12 cellular contexts compared by ENCODE assay signal in genomic region chr2:217402622-217403383, GRCh38.
DNase-seq lines count a peak whose midpoint lies in the region; ATAC-seq, FAIRE-seq and TF ChIP-seq lines count a peak whose summit lies in the region.
"Had no signal": no experiment of that assay in that cellular context is flagged by ENCODE, and none has a peak within 500 bp of the region (broad histone marks: within the 10 kb centered on the region; RNA-seq: fewer than 3 reads in every experiment).

No MANE protein-coding gene starts in this region.

- H3K9ac ChIP-seq in K562 (ENCODE audit: insufficient read depth in 1 of 2, low read depth in 2 of 2, low read length in 2 of 2): no peak overlapping the region
- H3K9ac ChIP-seq in mesenchymal stem cell (ENCODE audit: low read length): peak overlapping the region; percentile 31

- H3K4me1 ChIP-seq in heart right ventricle (peaks cover 0 to 31% (median 13%) of the 10 kb centered on the region in 9 donors), K562 (replicated peaks in 1 of 2; ENCODE audit: control insufficient read depth in 2 of 2, insufficient read depth in 2 of 2, low read length in 2 of 2) (no peaks in the 10 kb centered on the region), mesenchymal stem cell (ENCODE audit: control insufficient read depth, insufficient read depth, low read depth, low read length) (peaks cover 2% of the 10 kb centered on the region), aorta (ENCODE audit: control insufficient read depth in 1 of 2, insufficient read depth in 2 of 2, low read length in 2 of 2) (peaks cover 0 to 10% of the 10 kb centered on the region in 2 donors), GM23338 (ENCODE audit: insufficient read depth) (peaks cover 16% of the 10 kb centered on the region)

- TF ChIP-seq EP300 in K562 (IDR thresholded peaks at IDR 0.05; ENCODE audit: low read length): no peak

- H3F3A ChIP-seq in GM23338 (replicated peaks; ENCODE audit: low read depth): no peaks in the 10 kb centered on the region

- H2AFZ ChIP-seq in K562 (ENCODE audit: low read depth, low read length) (no peak overlapping the region), mesenchymal stem cell (ENCODE audit: low read depth, low read length) (no peak overlapping the region), GM23338 (no peak overlapping the region)

- peak in 1 of 2 donors; percentile 13 for DNase-seq in heart right ventricle
- DNase-seq in cardiac septum (ENCODE audit: low spot score): no peak
- peak in 2 of 4 experiments; percentile 6 to 11 for DNase-seq in K562 (ENCODE audit: extremely low read depth in 1 of 4, low spot score in 3 of 4)
- no peak for DNase-seq in mesenchymal stem cell
- DNase-seq in aorta: peak; percentile 53 to 83
- DNase-seq in activated T-cell treated with anti-CD3 and anti-CD28 coated beads, Interleukin-2, amount 50 U/mL, for 72 hours: no peak
- no peak for DNase-seq in GM23338 (ENCODE audit: low spot score)
- DNase-seq: activated CD8-positive, alpha-beta T cell treated with anti-CD3 and anti-CD28 coated beads for 36 hours; glutamatergic neuron; natural killer cell had no signal

- POLR2A ChIA-PET in K562 (lab: Yijun Ruan, JAX): no interaction called here

- no peak overlapping the region for H2BK5ac ChIP-seq in mesenchymal stem cell (ENCODE audit: low read depth, low read length, poor library complexity, severe bottlenecking)

- H3K27me3 ChIP-seq in heart right ventricle (no peaks in the 10 kb centered on the region), K562 (ENCODE audit: control insufficient read depth in 2 of 2, insufficient read depth in 2 of 2, low read length in 2 of 2) (no peaks in the 10 kb centered on the region), mesenchymal stem cell (ENCODE audit: control insufficient read depth in 1 of 2, insufficient read depth in 1 of 2, low read length in 2 of 2) (no peaks in the 10 kb centered on the region), aorta (ENCODE audit: control insufficient read depth in 1 of 2, insufficient read depth in 2 of 2, low read length in 1 of 2) (no peaks in the 10 kb centered on the region), GM23338 (ENCODE audit: insufficient read depth) (no peaks in the 10 kb centered on the region)
- H3K27me3 ChIP-seq: SJSA1 had no signal

- H3K14ac ChIP-seq in mesenchymal stem cell (ENCODE audit: low read length in 2 of 2): no peak overlapping the region

- no peak for FAIRE-seq in K562 (lab: Jason Lieb, UNC)

- no peaks in the 10 kb centered on the region for H3K79me2 ChIP-seq in K562 (ENCODE audit: control insufficient read depth, insufficient read depth, low read length)
- H3K79me2 ChIP-seq in GM23338 (replicated peaks; ENCODE audit: insufficient read depth): no peaks in the 10 kb centered on the region

- H3K9me2 ChIP-seq in GM23338 (ENCODE audit: insufficient read depth): 0 out of 2 replicates have a peak, but pooled peaks cover 1% of the 10 kb centered on the region

- H2BK12ac ChIP-seq in mesenchymal stem cell (ENCODE audit: low read length in 2 of 2): no peak overlapping the region

- no peaks in the 10 kb centered on the region for H4K20me1 ChIP-seq in K562 (replicated peaks; ENCODE audit: control insufficient read depth, insufficient read depth, low read length)
- H4K20me1 ChIP-seq in GM23338 (replicated peaks; ENCODE audit: insufficient read depth): no peaks in the 10 kb centered on the region

- intact Hi-C loops in heart right ventricle (cut with DNase I): no loop called here
- intact Hi-C loops in cardiac septum (cut with DNase I): no loop called here
- intact Hi-C loops in K562 (cut with micrococcal nuclease): no loop called here
- intact Hi-C loops in aorta (cut with DNase I): no loop called here

- no peak overlapping the region for H3K27ac Mint-ChIP-seq in activated T-cell treated with anti-CD3 and anti-CD28 coated beads, Interleukin-2, amount 50 U/mL, for 72 hours
- no peak overlapping the region for H3K27ac Mint-ChIP-seq in GM23338
- H3K27ac Mint-ChIP-seq: activated CD8-positive, alpha-beta T cell treated with anti-CD3 and anti-CD28 coated beads for 36 hours; natural killer cell had no signal

- H3K9me3 Mint-ChIP-seq in activated T-cell treated with anti-CD3 and anti-CD28 coated beads, Interleukin-2, amount 50 U/mL, for 72 hours: peaks cover 3 to 4% of the 10 kb centered on the region in 2 donors
- H3K9me3 Mint-ChIP-seq in GM23338: no peaks in the 10 kb centered on the region; the same call in 2 of the 3 replicates
- H3K9me3 Mint-ChIP-seq: activated CD8-positive, alpha-beta T cell treated with anti-CD3 and anti-CD28 coated beads for 36 hours; natural killer cell had no signal

- no peak for TF ChIP-seq POLR2A in K562 (conservative IDR thresholded peaks at IDR 0.05)

- H3K4me3 ChIP-seq in heart right ventricle (no peak overlapping the region), K562 (no peak overlapping the region), mesenchymal stem cell (ENCODE audit: insufficient read depth in 1 of 2, low read depth in 1 of 2, low read length in 2 of 2) (no peak overlapping the region), aorta (ENCODE audit: low read length in 2 of 2) (no peak overlapping the region), GM23338 (no peak overlapping the region)
- H3K4me3 ChIP-seq: SJSA1 had no signal

- TF ChIP-seq CTCF in heart right ventricle (IDR thresholded peaks at IDR 0.05) (no peak), K562 (IDR thresholded peaks at IDR 0.05 in 2 of 3, conservative IDR thresholded peaks at IDR 0.05 in 1 of 3; ENCODE audit: insufficient read depth in 2 of 3, low read depth in 1 of 3, low read length in 3 of 3) (no peak), GM23338 (conservative IDR thresholded peaks at IDR 0.05; ENCODE audit: low read depth in 2 of 2) (no peak)

- peak overlapping the region; percentile 26 to 67 for H3K18ac ChIP-seq in mesenchymal stem cell (ENCODE audit: low read depth in 1 of 2, low read length in 2 of 2)

- H2AK5ac ChIP-seq in mesenchymal stem cell (ENCODE audit: low read length, severe bottlenecking): no peak overlapping the region

- H4K91ac ChIP-seq in mesenchymal stem cell (ENCODE audit: low read length): no peak overlapping the region

- H2BK120ac ChIP-seq in mesenchymal stem cell (ENCODE audit: low read depth, low read length): no peak overlapping the region

- no peak for TF ChIP-seq RAD21 in K562 (CRISPR knock-in tag; conservative IDR thresholded peaks at IDR 0.05 in 1 of 2, IDR thresholded peaks at IDR 0.05 in 1 of 2)

- no peaks in the 10 kb centered on the region for H3K27me3 Mint-ChIP-seq in activated T-cell treated with anti-CD3 and anti-CD28 coated beads, Interleukin-2, amount 50 U/mL, for 72 hours (ENCODE audit: low read depth)
- no peaks in the 10 kb centered on the region for H3K27me3 Mint-ChIP-seq in GM23338 (ENCODE audit: insufficient read depth, low read depth, poor library complexity)
- H3K27me3 Mint-ChIP-seq: activated CD8-positive, alpha-beta T cell treated with anti-CD3 and anti-CD28 coated beads for 36 hours had no signal

- H3K4me3 Mint-ChIP-seq in activated T-cell treated with anti-CD3 and anti-CD28 coated beads, Interleukin-2, amount 50 U/mL, for 72 hours: no peak overlapping the region
- H3K4me3 Mint-ChIP-seq in GM23338: no peak overlapping the region
- H3K4me3 Mint-ChIP-seq: activated CD8-positive, alpha-beta T cell treated with anti-CD3 and anti-CD28 coated beads for 36 hours; natural killer cell had no signal

- CTCF ChIA-PET in K562 (lab: Yijun Ruan, JAX; ENCODE audit: low intra/inter-chr PET ratio): no interaction called here

- no peak overlapping the region for H3K23ac ChIP-seq in mesenchymal stem cell (ENCODE audit: low read length in 2 of 2)

- H3K4me2 ChIP-seq in K562 (ENCODE audit: insufficient read depth, low read length) (no peak overlapping the region), mesenchymal stem cell (ENCODE audit: low read length, poor library complexity, severe bottlenecking) (no peak overlapping the region), GM23338 (no peak overlapping the region)

- no peaks in the 10 kb centered on the region for H3K79me1 ChIP-seq in mesenchymal stem cell (replicated peaks; ENCODE audit: low read length, poor library complexity, severe bottlenecking)

- H3K9me1 ChIP-seq in K562 (ENCODE audit: control insufficient read depth, insufficient read depth, low read length): no peaks in the 10 kb centered on the region

- H3K36me3 ChIP-seq in heart right ventricle: no peaks in the 10 kb centered on the region
- H3K36me3 ChIP-seq in K562 (ENCODE audit: control insufficient read depth, insufficient read depth, low read length): no peaks in the 10 kb centered on the region
- H3K36me3 ChIP-seq in mesenchymal stem cell (ENCODE audit: control insufficient read depth in 1 of 2, insufficient read depth in 2 of 2, low read depth in 1 of 2, low read length in 2 of 2): no peaks in the 10 kb centered on the region
- no peaks in the 10 kb centered on the region for H3K36me3 ChIP-seq in aorta (ENCODE audit: control insufficient read depth in 1 of 2, insufficient read depth in 2 of 2, low read length in 1 of 2)
- no peaks in the 10 kb centered on the region for H3K36me3 ChIP-seq in GM23338 (ENCODE audit: insufficient read depth)
- H3K36me3 ChIP-seq: SJSA1 had no signal

- peaks cover 8% of the 10 kb centered on the region for H3K4me1 Mint-ChIP-seq in activated T-cell treated with anti-CD3 and anti-CD28 coated beads, Interleukin-2, amount 50 U/mL, for 72 hours (ENCODE audit: low read depth)
- H3K4me1 Mint-ChIP-seq in GM23338: peaks cover 18% of the 10 kb centered on the region

- no peak overlapping the region for H4K8ac ChIP-seq in mesenchymal stem cell (ENCODE audit: low read length)

- BruUV-seq in K562 (replicated peaks; lab: Mats Ljungman, UMichigan): no TSS peak

- no peaks in the 10 kb centered on the region for H3K36me3 Mint-ChIP-seq in activated T-cell treated with anti-CD3 and anti-CD28 coated beads, Interleukin-2, amount 50 U/mL, for 72 hours (ENCODE audit: insufficient read depth in 2 of 2)
- no peaks in the 10 kb centered on the region for H3K36me3 Mint-ChIP-seq in GM23338 (ENCODE audit: low read depth)
- H3K36me3 Mint-ChIP-seq: natural killer cell had no signal

- no peak overlapping the region for H2BK15ac ChIP-seq in mesenchymal stem cell (ENCODE audit: low read depth, poor library complexity, severe bottlenecking)

- H3K9me3 ChIP-seq in heart right ventricle (no peaks in the 10 kb centered on the region), K562 (replicated peaks; ENCODE audit: control insufficient read depth, insufficient read depth, low read depth, low read length) (no peaks in the 10 kb centered on the region), mesenchymal stem cell (ENCODE audit: control insufficient read depth, low read length) (no peaks in the 10 kb centered on the region), aorta (ENCODE audit: control insufficient read depth, low read length) (no peaks in the 10 kb centered on the region)
- H3K9me3 ChIP-seq: SJSA1 had no signal

- H3K27ac ChIP-seq in heart right ventricle (peak overlapping the region in 1 of 10 donors; percentile 7), K562 (ENCODE audit: extremely low read depth, low read depth, low read length) (no peak overlapping the region), mesenchymal stem cell (ENCODE audit: low read length, poor library complexity, severe bottlenecking) (no peak overlapping the region), aorta (ENCODE audit: low read depth in 1 of 2, low read length in 2 of 2) (peak overlapping the region in 1 of 2 donors; percentile 87), GM23338 (ENCODE audit: low read depth) (no peak overlapping the region)
- H3K27ac ChIP-seq: SJSA1 had no signal

- no peak overlapping the region for H3K4ac ChIP-seq in mesenchymal stem cell (ENCODE audit: low read depth in 1 of 2, low read length in 2 of 2)

- ATAC-seq in heart right ventricle (peak in 5 of 8 donors; percentile 20 to 50 (median 36)), K562 (no peak), aorta (ENCODE audit: low FRiP score) (peak; percentile 73), HG03097 (IDR thresholded peaks at IDR 0.05; ENCODE audit: low FRiP score, unreplicated experiment) (no peak), GM23338 (no peak)
- no peak for ATAC-seq in activated T-cell treated with anti-CD3 and anti-CD28 coated beads, Interleukin-2, amount 50 U/mL, for 72 hours (replicated peaks in 1 of 2)
- ATAC-seq: activated CD8-positive, alpha-beta T cell treated with anti-CD3 and anti-CD28 coated beads for 36 hours; natural killer cell had no signal

- in situ Hi-C loops in K562 (cut with MboI): no loop called here

- WGBS in heart right ventricle, 2 donors: 39 to 40% methylated on average over 7 of the region's 7 CpGs
- WGBS in K562 (ENCODE audit: insufficient coverage, low coverage, missing lambda C conversion rate): 0% methylated on average over 6 of the region's 7 CpGs
- WGBS in mesenchymal stem cell: 52% methylated on average over 3 of the region's 7 CpGs
- WGBS in aorta, 2 donors: 6 to 7% methylated on average over 7 of the region's 7 CpGs

Comparison
In these comparisons a context has a peak if more than half of its experiments do, and no peak if none do; other contexts are left out.
1. ATAC-seq: peak in heart right ventricle (5 of 8) and aorta (single experiment); none in K562 (single experiment), HG03097 (single experiment), activated T-cell treated with anti-CD3 and anti-CD28 coated beads, Interleukin-2, amount 50 U/mL, for 72 hours (0 of 2) and GM23338 (single experiment).
2. DNase-seq: peak in aorta (2 of 2); none in cardiac septum (single experiment), mesenchymal stem cell (single experiment), activated T-cell treated with anti-CD3 and anti-CD28 coated beads, Interleukin-2, amount 50 U/mL, for 72 hours (0 of 2) and GM23338 (single experiment).